In the genomic region with DNA sequence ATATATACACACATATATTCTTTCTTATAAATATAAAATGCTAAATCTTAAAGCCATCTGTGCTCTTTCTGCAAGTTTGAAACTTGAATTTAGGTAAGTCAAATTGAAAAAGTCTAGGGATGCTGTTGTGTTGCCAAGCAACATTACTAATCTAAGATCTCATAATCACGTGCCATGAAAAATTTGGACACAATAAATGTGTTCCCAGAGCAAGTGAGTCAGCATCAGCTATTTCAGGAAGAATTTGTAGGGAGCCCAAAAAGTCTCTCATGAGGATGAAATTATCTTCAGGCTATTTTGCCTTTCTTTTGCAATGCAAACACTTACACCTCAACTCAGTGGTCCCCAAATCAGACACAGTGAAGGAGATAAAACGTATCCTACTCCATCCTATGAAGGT, we compare ENCODE assay signal across 19 cellular contexts. TPM values are rescaled to one million over a fixed set of nuclear protein-coding genes. Genes with fewer than 3 reads are reported as not detected.
A peak's percentile ranks its signal among the peaks of the same experiment; 100 is the strongest.
DNase-seq lines count a peak whose midpoint lies in the region; FAIRE-seq and TF ChIP-seq lines count a peak whose summit lies in the region.
"Had no signal": no experiment of that assay in that cellular context is flagged by ENCODE, and none has a peak within 500 bp of the region (broad histone marks: within the 10 kb centered on the region; RNA-seq: fewer than 3 reads in every experiment).

No MANE protein-coding gene starts in this region.

- no peaks in the 10 kb centered on the region for H4K20me1 ChIP-seq in astrocyte (ENCODE audit: insufficient read depth, low read length)

- H3K9me3 ChIP-seq in astrocyte (ENCODE audit: insufficient read depth, low read depth, low read length) (no peaks in the 10 kb centered on the region), skeletal muscle satellite cell (replicated peaks; ENCODE audit: low read length) (no peaks in the 10 kb centered on the region)

- no peak overlapping the region for H3K4me3 ChIP-seq in astrocyte (ENCODE audit: insufficient read depth, low read depth, low read length)
- H3K4me3 ChIP-seq in fibroblast of pulmonary artery (replicated peaks; ENCODE audit: low read depth, low read length), result no peak overlapping the region
- peak overlapping the region; percentile 61 for H3K4me3 ChIP-seq in skeletal muscle satellite cell (ENCODE audit: low read length)
- no peak overlapping the region for H3K4me3 ChIP-seq in H7 (ENCODE audit: insufficient read depth, low read depth, low read length)
- H3K4me3 ChIP-seq: GM23338 had no signal

- no peak overlapping the region for H3K9ac ChIP-seq in astrocyte (ENCODE audit: low read length)
- peak overlapping the region; percentile 73 for H3K9ac ChIP-seq in skeletal muscle satellite cell (ENCODE audit: low read depth, low read length)

- no peak overlapping the region for H2AFZ ChIP-seq in astrocyte (ENCODE audit: low read depth, low read length)
- H2AFZ ChIP-seq: GM23338 had no signal

- no peaks in the 10 kb centered on the region for H3K36me3 Mint-ChIP-seq in astrocyte (ENCODE audit: low read depth, unreplicated experiment)
- H3K36me3 Mint-ChIP-seq: activated naive CD8-positive, alpha-beta T cell treated with anti-CD3 and anti-CD28 coated beads for 36 hours; CD8-positive, alpha-beta T cell had no signal

- H3K27me3 Mint-ChIP-seq in astrocyte (ENCODE audit: low read depth, unreplicated experiment), result peaks cover 1% of the 10 kb centered on the region

- H3K4me1 ChIP-seq in astrocyte (ENCODE audit: insufficient read depth, low read length), result no peaks in the 10 kb centered on the region
- peaks cover 27% of the 10 kb centered on the region for H3K4me1 ChIP-seq in skeletal muscle satellite cell (ENCODE audit: control insufficient read depth, insufficient read depth, low read length)

- H3K4me3 Mint-ChIP-seq in astrocyte (ENCODE audit: unreplicated experiment), result no peak overlapping the region
- H3K4me3 Mint-ChIP-seq: activated naive CD8-positive, alpha-beta T cell treated with anti-CD3 and anti-CD28 coated beads for 36 hours; CD8-positive, alpha-beta T cell; GM23338 had no signal

- H3K4me1 Mint-ChIP-seq in astrocyte (ENCODE audit: low read depth, unreplicated experiment), result no peaks in the 10 kb centered on the region
- H3K4me1 Mint-ChIP-seq: activated naive CD8-positive, alpha-beta T cell treated with anti-CD3 and anti-CD28 coated beads for 36 hours had no signal

- no peaks in the 10 kb centered on the region for H3K9me3 Mint-ChIP-seq in astrocyte (ENCODE audit: unreplicated experiment)
- H3K9me3 Mint-ChIP-seq: activated naive CD8-positive, alpha-beta T cell treated with anti-CD3 and anti-CD28 coated beads for 36 hours; CD8-positive, alpha-beta T cell; GM23338 had no signal

- no peaks in the 10 kb centered on the region for H3K79me2 ChIP-seq in astrocyte (ENCODE audit: insufficient read depth, low read length)

- FAIRE-seq in astrocyte (lab: Jason Lieb, UNC), result peak; percentile 45
- FAIRE-seq: GM18507, urothelium cell line had no signal

- H3K27ac Mint-ChIP-seq in astrocyte (ENCODE audit: unreplicated experiment), result no peak overlapping the region
- H3K27ac Mint-ChIP-seq: activated naive CD8-positive, alpha-beta T cell treated with anti-CD3 and anti-CD28 coated beads for 36 hours; CD8-positive, alpha-beta T cell; GM23338 had no signal

- H3K36me3 ChIP-seq in astrocyte (ENCODE audit: insufficient read depth, low read length) (no peaks in the 10 kb centered on the region), skeletal muscle satellite cell (ENCODE audit: insufficient read depth, low read length) (no peaks in the 10 kb centered on the region), H7 (replicated peaks; ENCODE audit: control insufficient read depth, insufficient read depth, low read length) (no peaks in the 10 kb centered on the region)

- H3K4me2 ChIP-seq in astrocyte (ENCODE audit: low read length) (no peak overlapping the region), skeletal muscle satellite cell (ENCODE audit: low read length) (peak overlapping the region; percentile 68)
- H3K4me2 ChIP-seq: GM23338 had no signal

- peak; percentile 61 for DNase-seq in GM03348 (ENCODE audit: low spot score)
- peak; percentile 6 for DNase-seq in astrocyte (ENCODE audit: low read depth)
- DNase-seq in fibroblast of pulmonary artery (ENCODE audit: low read depth), result peak; percentile 68
- no peak for DNase-seq in DMS114 treated with DMSO at 0.1 percent for 48 hours (lab: John Stamatoyannopoulos, UW; ENCODE audit: unreplicated experiment)
- DNase-seq in H7, result no peak
- no peak for DNase-seq in NCI-H1105 treated with DMSO at 0.1 percent for 48 hours (lab: John Stamatoyannopoulos, UW)
- no peak for DNase-seq in NCI-H146 (lab: John Stamatoyannopoulos, UW)
- DNase-seq: activated naive CD8-positive, alpha-beta T cell treated with anti-CD3 and anti-CD28 coated beads for 36 hours; CD8-positive, alpha-beta T cell; effector CD4-positive, alpha-beta T cell; NCI-H187; NCI-H748 treated with DMSO at 0.1 percent for 48 hours; stimulated activated CD4-positive, alpha-beta T cell treated with anti-CD3 and anti-CD28 coated beads, Interleukin-2, amount 100 ng/mL, for 24 hours; T-helper 2 cell had no signal

- no peak overlapping the region for H3K27ac ChIP-seq in astrocyte (ENCODE audit: low read depth, low read length)

- H3K27me3 ChIP-seq in astrocyte (ENCODE audit: insufficient read depth, low read length) (no peaks in the 10 kb centered on the region), skeletal muscle satellite cell (ENCODE audit: control insufficient read depth, insufficient read depth, low read length) (no peaks in the 10 kb centered on the region), H7 (ENCODE audit: control insufficient read depth, insufficient read depth, low read length) (no peaks in the 10 kb centered on the region)

- TF ChIP-seq CTCF in astrocyte (IDR thresholded peaks at IDR 0.05; ENCODE audit: insufficient read depth, low read depth, low read length), result no peak
- no peak for TF ChIP-seq CTCF in fibroblast of pulmonary artery (IDR thresholded peaks at IDR 0.05; ENCODE audit: low read length, missing control alignments)

RNA-seq across cellular contexts. Expression of a gene that starts 58.5 kb away (rescaled TPM):
- total RNA-seq in astrocyte, result 1.5 and 2.1 TPM in 2 replicates
- total RNA-seq in skeletal muscle satellite cell (2012; rRNA removed), result 6.6 and 15.9 TPM in 2 replicates
- total RNA-seq in H7 (2014; rRNA removed; shearing (Covaris generic)), result 1.6 and 4.5 TPM in 2 replicates
- total RNA-seq: activated naive CD8-positive, alpha-beta T cell treated with anti-CD3 and anti-CD28 coated beads for 36 hours; CD8-positive, alpha-beta T cell; G401 had no signal

Comparison
In these comparisons a context has a peak if more than half of its experiments do, and no peak if none do; other contexts are left out.
1. DNase-seq: peak in GM03348 (single experiment), astrocyte (single experiment) and fibroblast of pulmonary artery (single experiment); none in DMS114 treated with DMSO at 0.1 percent for 48 hours (single experiment), H7 (single experiment), NCI-H1105 treated with DMSO at 0.1 percent for 48 hours (single experiment) and NCI-H146 (single experiment).